19 cellular contexts compared by ENCODE assay signal in genomic region chr22:28730146-28730545, GRCh38. TPM values are rescaled to one million over a fixed set of nuclear protein-coding genes. Genes with fewer than 3 reads are reported as not detected.
DNase-seq lines count a peak whose midpoint lies in the region; ATAC-seq and TF ChIP-seq lines count a peak whose summit lies in the region.
"Had no signal": no experiment of that assay in that cellular context is flagged by ENCODE, and none has a peak within 500 bp of the region (broad histone marks: within the 10 kb centered on the region; RNA-seq: fewer than 3 reads in every experiment).

No MANE protein-coding gene starts in this region.

- H3K27me3 ChIP-seq in mesenchymal stem cell (ENCODE audit: control insufficient read depth in 1 of 2, insufficient read depth in 1 of 2, low read length in 2 of 2): no peaks in the 10 kb centered on the region

- POLR2A ChIA-PET in HEK293 (lab: Yijun Ruan, JAX): no interaction called here

- no peak overlapping the region for H3K4me3 Mint-ChIP-seq in activated T-cell treated with anti-CD3 and anti-CD28 coated beads, Interleukin-2, amount 50 U/mL, for 72 hours
- H3K4me3 Mint-ChIP-seq in stimulated activated naive B cell treated with anti-CD40 and anti-IgM and Interleukin-4, amounts not matched to agents 10 μg/mL and 1 μg/mL and 100 μg/mL, for 72 hours: peak overlapping the region in 1 of 2 donors; percentile 33
- H3K4me3 Mint-ChIP-seq in progenitor cell of endocrine pancreas (ENCODE audit: low read depth): no peak overlapping the region
- H3K4me3 Mint-ChIP-seq: CD14-positive monocyte had no signal

- peak overlapping the region; percentile 41 for H3K9ac ChIP-seq in mesenchymal stem cell (ENCODE audit: low read length)

- no peak overlapping the region for H3K4ac ChIP-seq in mesenchymal stem cell (ENCODE audit: low read depth in 1 of 2, low read length in 2 of 2)

- no peak overlapping the region for H4K91ac ChIP-seq in mesenchymal stem cell (ENCODE audit: low read length)

- H3K4me2 ChIP-seq in mesenchymal stem cell (ENCODE audit: low read length, poor library complexity, severe bottlenecking): no peak overlapping the region

- peaks cover 3 to 11% of the 10 kb centered on the region in 2 donors for H3K36me3 Mint-ChIP-seq in activated T-cell treated with anti-CD3 and anti-CD28 coated beads, Interleukin-2, amount 50 U/mL, for 72 hours (ENCODE audit: insufficient read depth in 2 of 2)
- H3K36me3 Mint-ChIP-seq in stimulated activated naive B cell treated with anti-CD40 and anti-IgM and Interleukin-4, amounts not matched to agents 10 μg/mL and 1 μg/mL and 100 μg/mL, for 72 hours: peaks cover 26 to 41% of the 10 kb centered on the region in 2 donors
- peaks cover 9% of the 10 kb centered on the region for H3K36me3 Mint-ChIP-seq in progenitor cell of endocrine pancreas (ENCODE audit: insufficient read depth)

- peaks cover 5% of the 10 kb centered on the region for H3K79me1 ChIP-seq in mesenchymal stem cell (replicated peaks; ENCODE audit: low read length, poor library complexity, severe bottlenecking)

- no peak for TF ChIP-seq CTCF in HEK293 (tag by site-specific recombination; IDR thresholded peaks at IDR 0.05)
- no peak for TF ChIP-seq CTCF in progenitor cell of endocrine pancreas (IDR thresholded peaks at IDR 0.05; ENCODE audit: unreplicated experiment)

- H3K4me3 ChIP-seq in HEK293 (ENCODE audit: low read depth, low read length): no peak overlapping the region
- H3K4me3 ChIP-seq in mesenchymal stem cell (ENCODE audit: insufficient read depth in 1 of 2, low read depth in 1 of 2, low read length in 2 of 2): no peak overlapping the region
- H3K4me3 ChIP-seq: SK-N-MC had no signal

- CTCF ChIA-PET in HEK293 (lab: Yijun Ruan, JAX): interaction anchor here (0.5 kb wide), 1 partner anchor 31 kb away, joined by 3 read pairs; no protein-coding TSS in a partner anchor

- no peaks in the 10 kb centered on the region for H3K27me3 Mint-ChIP-seq in activated T-cell treated with anti-CD3 and anti-CD28 coated beads, Interleukin-2, amount 50 U/mL, for 72 hours (ENCODE audit: low read depth)
- no peaks in the 10 kb centered on the region for H3K27me3 Mint-ChIP-seq in stimulated activated naive B cell treated with anti-CD40 and anti-IgM and Interleukin-4, amounts not matched to agents 10 μg/mL and 1 μg/mL and 100 μg/mL, for 72 hours
- no peaks in the 10 kb centered on the region for H3K27me3 Mint-ChIP-seq in progenitor cell of endocrine pancreas

- no peaks in the 10 kb centered on the region for H3K4me1 ChIP-seq in HEK293 (ENCODE audit: control insufficient read depth, insufficient read depth, low read length)
- H3K4me1 ChIP-seq in mesenchymal stem cell (ENCODE audit: control insufficient read depth, insufficient read depth, low read depth, low read length): no peaks in the 10 kb centered on the region

- no peak overlapping the region for H2BK120ac ChIP-seq in mesenchymal stem cell (ENCODE audit: low read depth, low read length)

- no peak overlapping the region for H3K18ac ChIP-seq in mesenchymal stem cell (ENCODE audit: low read depth in 1 of 2, low read length in 2 of 2)

- ATAC-seq in activated T-cell treated with anti-CD3 and anti-CD28 coated beads, Interleukin-2, amount 50 U/mL, for 72 hours (replicated peaks in 1 of 2): no peak
- no peak for ATAC-seq in stimulated activated naive B cell treated with anti-CD40 and anti-IgM and Interleukin-4, amounts not matched to agents 10 μg/mL and 1 μg/mL and 100 μg/mL, for 72 hours (replicated peaks)
- no peak for ATAC-seq in HG03108 (IDR thresholded peaks at IDR 0.05; ENCODE audit: unreplicated experiment)
- no peak for ATAC-seq in HG03342 (IDR thresholded peaks at IDR 0.05; ENCODE audit: unreplicated experiment)

- H2BK12ac ChIP-seq in mesenchymal stem cell (ENCODE audit: low read length in 2 of 2): no peak overlapping the region

- H4K8ac ChIP-seq in mesenchymal stem cell (ENCODE audit: low read length): no peak overlapping the region

- no peak overlapping the region for H3K23ac ChIP-seq in mesenchymal stem cell (ENCODE audit: low read length in 2 of 2)

- H2BK5ac ChIP-seq in mesenchymal stem cell (ENCODE audit: low read depth, low read length, poor library complexity, severe bottlenecking): no peak overlapping the region

- no peak overlapping the region for H2BK15ac ChIP-seq in mesenchymal stem cell (ENCODE audit: low read depth, poor library complexity, severe bottlenecking)

- H3K14ac ChIP-seq in mesenchymal stem cell (ENCODE audit: low read length in 2 of 2): no peak overlapping the region

- H3K9me3 Mint-ChIP-seq in activated T-cell treated with anti-CD3 and anti-CD28 coated beads, Interleukin-2, amount 50 U/mL, for 72 hours: no peaks in the 10 kb centered on the region
- H3K9me3 Mint-ChIP-seq in stimulated activated naive B cell treated with anti-CD40 and anti-IgM and Interleukin-4, amounts not matched to agents 10 μg/mL and 1 μg/mL and 100 μg/mL, for 72 hours: no peaks in the 10 kb centered on the region
- no peaks in the 10 kb centered on the region for H3K9me3 Mint-ChIP-seq in progenitor cell of endocrine pancreas (ENCODE audit: low read depth)

- H2AFZ ChIP-seq in mesenchymal stem cell (ENCODE audit: low read depth, low read length): no peak overlapping the region

- no peak overlapping the region for H2AK5ac ChIP-seq in mesenchymal stem cell (ENCODE audit: low read length, severe bottlenecking)

- H3K36me3 ChIP-seq in HEK293 (ENCODE audit: control insufficient read depth in 2 of 2, insufficient read depth in 1 of 2, low read length in 2 of 2): peaks cover 54 to 55% of the 10 kb centered on the region in 2 experiments
- H3K36me3 ChIP-seq in mesenchymal stem cell (ENCODE audit: control insufficient read depth in 1 of 2, insufficient read depth in 2 of 2, low read depth in 1 of 2, low read length in 2 of 2): peaks cover 4 to 22% of the 10 kb centered on the region in 2 experiments

- WGBS in mesenchymal stem cell: no CpG with 5 or more reads among the region's 3 CpGs

- no peak for DNase-seq in activated T-cell treated with anti-CD3 and anti-CD28 coated beads, Interleukin-2, amount 50 U/mL, for 72 hours
- DNase-seq in activated T-cell treated with anti-CD3 and anti-CD28 coated beads for 4 hours: no peak
- DNase-seq in mesenchymal stem cell: no peak
- DNase-seq in stimulated activated naive B cell treated with anti-CD40 and anti-IgM and Interleukin-4, amounts not matched to agents 10 μg/mL and 1 μg/mL and 100 μg/mL, for 72 hours: no peak
- DNase-seq in progenitor cell of endocrine pancreas (ENCODE audit: low spot score, unreplicated experiment): no peak
- DNase-seq: DMS79 treated with DMSO at 0.1 percent for 48 hours; HCEC 1CT; KBM-7; MV-4-11; NCI-H1694 treated with DMSO at 0.1 percent for 48 hours; NCI-H510A; NCI-H748 treated with DMSO at 0.1 percent for 48 hours; NK-92 treated with Interleukin-12 subunit alpha and Interleukin-12 subunit beta, amount 100 ng/mL, for 24 hours; SHP77 had no signal

- H3K27ac Mint-ChIP-seq in activated T-cell treated with anti-CD3 and anti-CD28 coated beads, Interleukin-2, amount 50 U/mL, for 72 hours: peak overlapping the region; percentile 72
- peak overlapping the region; percentile 93 for H3K27ac Mint-ChIP-seq in stimulated activated naive B cell treated with anti-CD40 and anti-IgM and Interleukin-4, amounts not matched to agents 10 μg/mL and 1 μg/mL and 100 μg/mL, for 72 hours
- no peak overlapping the region for H3K27ac Mint-ChIP-seq in progenitor cell of endocrine pancreas

- H3K9me3 ChIP-seq in HEK293 (ENCODE audit: control insufficient read depth, insufficient read depth, low read depth, low read length) (no peaks in the 10 kb centered on the region), mesenchymal stem cell (ENCODE audit: control insufficient read depth, low read length) (no peaks in the 10 kb centered on the region)

- no peaks in the 10 kb centered on the region for H3K4me1 Mint-ChIP-seq in activated T-cell treated with anti-CD3 and anti-CD28 coated beads, Interleukin-2, amount 50 U/mL, for 72 hours (ENCODE audit: low read depth)
- peaks cover 8 to 17% of the 10 kb centered on the region in 2 donors for H3K4me1 Mint-ChIP-seq in stimulated activated naive B cell treated with anti-CD40 and anti-IgM and Interleukin-4, amounts not matched to agents 10 μg/mL and 1 μg/mL and 100 μg/mL, for 72 hours
- no peaks in the 10 kb centered on the region for H3K4me1 Mint-ChIP-seq in progenitor cell of endocrine pancreas (ENCODE audit: low read depth)

- H3K27ac ChIP-seq in HEK293 (ENCODE audit: extremely low read depth, low read depth, low read length) (no peak overlapping the region), mesenchymal stem cell (ENCODE audit: low read length, poor library complexity, severe bottlenecking) (no peak overlapping the region)

TF ChIP-seq in HEK293, 187 proteins besides CTCF, POLR2A, EP300 and RAD21:
- peak; percentile 100 for TF ChIP-seq PRDM1 (tag by site-specific recombination; IDR thresholded peaks at IDR 0.05)
- TF ChIP-seq ZNF664 (tag by site-specific recombination; IDR thresholded peaks at IDR 0.05): no peak

RNA-seq across cellular contexts. Expression of gene CHEK2, which starts 11.5 kb away (rescaled TPM):
- total RNA-seq in activated T-cell treated with anti-CD3 and anti-CD28 coated beads, Interleukin-2, amount 50 U/mL, for 72 hours: 10 to 100 TPM; 29.2 to 32.1 TPM
- 8.8 TPM for polyA plus RNA-seq in mesenchymal stem cell (2013, experiment 1 of 2)
- polyA plus RNA-seq in mesenchymal stem cell (2013, experiment 2 of 2): 7.9 TPM
- total RNA-seq in progenitor cell of endocrine pancreas: 24.1 and 25.6 TPM in 2 replicates

RNA-seq across cellular contexts. Expression of gene HSCB, which starts 11.7 kb away (rescaled TPM):
- total RNA-seq in activated T-cell treated with anti-CD3 and anti-CD28 coated beads, Interleukin-2, amount 50 U/mL, for 72 hours: 10 to 100 TPM; 21.6 to 24.1 TPM
- 20.1 TPM for polyA plus RNA-seq in mesenchymal stem cell (2013, experiment 1 of 2)
- 20.3 TPM for polyA plus RNA-seq in mesenchymal stem cell (2013, experiment 2 of 2)
- 15.3 and 18.5 TPM in 2 replicates for total RNA-seq in progenitor cell of endocrine pancreas

RNA-seq across cellular contexts. Expression of gene CCDC117, which starts 42.3 kb away (rescaled TPM):
- 10 to 100 TPM; 24.0 to 26.9 TPM for total RNA-seq in activated T-cell treated with anti-CD3 and anti-CD28 coated beads, Interleukin-2, amount 50 U/mL, for 72 hours
- polyA plus RNA-seq in mesenchymal stem cell (2013, experiment 1 of 2): 14.2 TPM
- polyA plus RNA-seq in mesenchymal stem cell (2013, experiment 2 of 2): 14.5 TPM
- total RNA-seq in progenitor cell of endocrine pancreas: 39.9 and 40.4 TPM in 2 replicates

RNA-seq across cellular contexts. Expression of gene TTC28, which starts 50.5 kb away (rescaled TPM):
- 1 to 10 TPM; 4.2 to 5.4 TPM for total RNA-seq in activated T-cell treated with anti-CD3 and anti-CD28 coated beads, Interleukin-2, amount 50 U/mL, for 72 hours
- polyA plus RNA-seq in mesenchymal stem cell (2013, experiment 1 of 2): 12.5 TPM
- polyA plus RNA-seq in mesenchymal stem cell (2013, experiment 2 of 2): 10.7 TPM
- 33.3 and 35.2 TPM in 2 replicates for total RNA-seq in progenitor cell of endocrine pancreas
